ENCODE assay signal across 8 cellular contexts in the genomic region with DNA sequence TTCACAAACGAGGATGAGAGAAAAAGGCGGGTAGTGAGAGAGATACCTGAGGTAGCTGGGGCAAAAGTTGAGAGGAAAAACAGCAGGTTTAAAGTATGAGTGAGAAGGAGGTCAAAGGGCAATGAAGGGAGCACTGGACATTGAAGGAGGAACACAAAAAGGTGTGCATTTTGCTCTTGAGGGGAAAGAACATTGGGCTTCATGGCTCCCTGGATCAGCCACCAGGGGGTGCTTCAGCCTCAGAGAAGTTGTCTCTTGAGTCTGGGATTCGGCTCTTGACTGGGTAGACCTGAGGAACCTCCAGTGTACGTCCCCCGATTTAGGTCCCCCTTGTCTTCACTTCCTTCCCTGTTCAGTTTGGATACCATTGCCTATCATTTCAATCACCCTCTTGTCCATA.
DNase-seq lines count a peak whose midpoint lies in the region; ATAC-seq lines count a peak whose summit lies in the region.

No MANE protein-coding gene starts in this region.

- ATAC-seq in GM19395 (IDR thresholded peaks at IDR 0.05; ENCODE audit: unreplicated experiment) = no peak

- DNase-seq in SIG-M5 treated with dmso at 0.1 percent for 504 hours (lab: John Stamatoyannopoulos, UW; ENCODE audit: unreplicated experiment) (peak; percentile 18), SIG-M5 (lab: John Stamatoyannopoulos, UW) (no peak), NCI-H2227 treated with DMSO at 0.1 percent for 48 hours (lab: John Stamatoyannopoulos, UW) (peak; percentile 19), activated T-cell treated with anti-CD3 and anti-CD28 coated beads for 48 hours (ENCODE audit: low read depth) (peak; percentile 34), globus pallidus (ENCODE audit: low spot score) (peak; percentile 52), renal cortical epithelial cell (ENCODE audit: low read depth) (peak; percentile 14), cerebellar cortex (ENCODE audit: low spot score) (no peak)

Comparison
In these comparisons a context has a peak if more than half of its experiments do, and no peak if none do; other contexts are left out.
1. DNase-seq: peak in SIG-M5 treated with dmso at 0.1 percent for 504 hours (single experiment), NCI-H2227 treated with DMSO at 0.1 percent for 48 hours (single experiment), activated T-cell treated with anti-CD3 and anti-CD28 coated beads for 48 hours (single experiment), globus pallidus (single experiment) and renal cortical epithelial cell (single experiment); none in SIG-M5 (single experiment) and cerebellar cortex (single experiment).